In genomic region chrX:155880586-155881157, GRCh38 we compare ENCODE assay signal across 8 cellular contexts. TPM values are rescaled to one million over a fixed set of nuclear protein-coding genes. Genes with fewer than 3 reads are reported as not detected.
A peak's percentile ranks its signal among the peaks of the same experiment; 100 is the strongest.
DNase-seq lines count a peak whose midpoint lies in the region; ATAC-seq, FAIRE-seq and TF ChIP-seq lines count a peak whose summit lies in the region.

No MANE protein-coding gene starts in this region.

- ATAC-seq in GM18498 (IDR thresholded peaks at IDR 0.05; ENCODE audit: unreplicated experiment) (peak; percentile 5), GM12878 (peak; percentile 17; the same call in 2 of the 3 replicates), right lobe of liver (peak; percentile 20 to 34 (median 26)), HG03097 (IDR thresholded peaks at IDR 0.05; ENCODE audit: low FRiP score, unreplicated experiment) (no peak)

- TF ChIP-seq POLR2A in GM12878 (IDR thresholded peaks at IDR 0.05; ENCODE audit: low read depth, low read length) (no peak), right lobe of liver (IDR thresholded peaks at IDR 0.05) (no peak)

- no peaks in the 10 kb centered on the region for H3K36me3 ChIP-seq in HUES6 (ENCODE audit: control insufficient read depth, insufficient read depth, low read length)
- H3K36me3 ChIP-seq in GM12878 (ENCODE audit: control insufficient read depth in 2 of 2, insufficient read depth in 2 of 2, low read length in 1 of 2): no peaks in the 10 kb centered on the region
- no peaks in the 10 kb centered on the region for H3K36me3 ChIP-seq in right lobe of liver

- no peaks in the 10 kb centered on the region for H3K36me3 Mint-ChIP-seq in type B pancreatic cell

- WGBS in GM12878 (ENCODE audit: insufficient coverage, insufficient replicate concordance, low lambda C conversion rate, missing lambda C conversion rate): 25% methylated on average over 13 of the region's 13 CpGs
- WGBS in right lobe of liver (ENCODE audit: insufficient coverage, low coverage, low lambda C conversion rate, missing lambda C conversion rate): 28% methylated on average over 13 of the region's 13 CpGs

- H3K27me3 Mint-ChIP-seq in type B pancreatic cell: peaks cover 6% of the 10 kb centered on the region

- H3K4me1 ChIP-seq in HUES6 (ENCODE audit: control insufficient read depth, insufficient read depth, low read length) (no peaks in the 10 kb centered on the region), GM12878 (ENCODE audit: control insufficient read depth, insufficient read depth, low read length) (no peaks in the 10 kb centered on the region), right lobe of liver (no peaks in the 10 kb centered on the region)

- POLR2A ChIA-PET in GM12878 (lab: Charles Lee): no interaction called here

- H3K27me3 ChIP-seq in HUES6 (ENCODE audit: control insufficient read depth, insufficient read depth, low read length): no peaks in the 10 kb centered on the region; the same call in 1 of the 2 replicates
- no peaks in the 10 kb centered on the region for H3K27me3 ChIP-seq in GM12878 (replicated peaks in 1 of 2; ENCODE audit: control insufficient read depth in 2 of 2, insufficient read depth in 2 of 2, low read length in 1 of 2)
- no peaks in the 10 kb centered on the region for H3K27me3 ChIP-seq in right lobe of liver

- SMC1A ChIA-PET in GM12878 (lab: Charles Lee; ENCODE audit: uncharacterized antibody, unreplicated experiment): no interaction called here

- 0 out of 2 replicates have a peak overlapping the region, but pooled peaks have one; percentile 54 for H3K4me2 ChIP-seq in GM12878 (ENCODE audit: control insufficient read depth, insufficient read depth)

- H3K9me3 ChIP-seq in HUES6 (ENCODE audit: control insufficient read depth, insufficient read depth, low read depth, low read length): peaks cover 5% of the 10 kb centered on the region; the same call in 1 of the 2 replicates
- H3K9me3 ChIP-seq in GM12878 (replicated peaks; ENCODE audit: control insufficient read depth, insufficient read depth, low read length): no peaks in the 10 kb centered on the region
- no peaks in the 10 kb centered on the region for H3K9me3 ChIP-seq in right lobe of liver

- peak overlapping the region; percentile 93 for H2AFZ ChIP-seq in GM12878 (ENCODE audit: control insufficient read depth, low read depth, low read length)

- TF ChIP-seq RAD21 in GM12878 (IDR thresholded peaks at IDR 0.05; ENCODE audit: insufficient read depth, low read depth, low read length): no peak

- H3K9ac ChIP-seq in HUES6 (ENCODE audit: low read length): no peak overlapping the region
- H3K9ac ChIP-seq in GM12878 (ENCODE audit: control insufficient read depth, insufficient read depth, low read length): no peak overlapping the region

- TF ChIP-seq CTCF in GM12878 (IDR thresholded peaks at IDR 0.05 in 2 of 3, conservative IDR thresholded peaks at IDR 0.05 in 1 of 3; ENCODE audit: control insufficient read depth in 2 of 3, extremely low read depth in 1 of 3, insufficient read depth in 1 of 3, low read depth in 3 of 3, low read length in 3 of 3): no peak
- no peak for TF ChIP-seq CTCF in right lobe of liver (IDR thresholded peaks at IDR 0.05)
- TF ChIP-seq CTCF in type B pancreatic cell (conservative IDR thresholded peaks at IDR 0.05): no peak

- intact Hi-C loops in GM12878 (cut with micrococcal nuclease; ENCODE audit: unreplicated experiment) (no loop called here), right lobe of liver (cut with DNase I) (no loop called here)

- H3K27ac Mint-ChIP-seq in type B pancreatic cell: peak overlapping the region; percentile 92

- peaks cover 16% of the 10 kb centered on the region for H3K79me2 ChIP-seq in GM12878 (ENCODE audit: control insufficient read depth, insufficient read depth, low read length)

- CTCF ChIA-PET in GM12878 (lab: Yijun Ruan, JAX): no interaction called here

- H3K4me1 Mint-ChIP-seq in type B pancreatic cell (ENCODE audit: unreplicated experiment): no peaks in the 10 kb centered on the region

- no TSS peak for BruUV-seq in GM12878 (replicated peaks; lab: Mats Ljungman, UMichigan)

- RAD21 ChIA-PET in GM12878 (lab: Charles Lee; ENCODE audit: unreplicated experiment): no interaction called here

- DNase-seq in GM12878 (ENCODE audit: low read depth, low spot score) (no peak), right lobe of liver (no peak), type B pancreatic cell (ENCODE audit: extremely low spot score, unreplicated experiment) (no peak), AG08395 (ENCODE audit: low spot score) (no peak), germinal center (ENCODE audit: low spot score) (no peak)

- H3K27ac ChIP-seq in HUES6 (ENCODE audit: low read depth, low read length): no peak overlapping the region
- no peak overlapping the region for H3K27ac ChIP-seq in GM12878 (ENCODE audit: control insufficient read depth, insufficient read depth)
- H3K27ac ChIP-seq in right lobe of liver: no peak overlapping the region

- H3K9me3 Mint-ChIP-seq in type B pancreatic cell: no peaks in the 10 kb centered on the region

- H4K20me1 ChIP-seq in GM12878 (ENCODE audit: control insufficient read depth, insufficient read depth): no peaks in the 10 kb centered on the region

- in situ Hi-C loops in GM12878 (cut with MboI): no loop called here

- H3K4me3 ChIP-seq in HUES6 (ENCODE audit: low read depth, low read length) (peak overlapping the region; percentile 92), GM12878 (peak overlapping the region; percentile 54; the same call in 1 of the 2 replicates), right lobe of liver (peak overlapping the region; percentile 60 to 75 (median 64))

- FAIRE-seq in GM12878 (lab: Jason Lieb, UNC): no peak

- peak overlapping the region; percentile 92 for H3K4me3 Mint-ChIP-seq in type B pancreatic cell

- TF ChIP-seq EP300 in GM12878 (IDR thresholded peaks at IDR 0.05; ENCODE audit: borderline replicate concordance in 1 of 2, control insufficient read depth in 1 of 2, low read depth in 2 of 2, low read length in 2 of 2): no peak

TF ChIP-seq in GM12878, 131 proteins besides CTCF, POLR2A, EP300 and RAD21 (continues in another document):
- TF ChIP-seq NBN (IDR thresholded peaks at IDR 0.05) (no peak), HDGF (IDR thresholded peaks at IDR 0.05) (no peak), CHD2 (IDR thresholded peaks at IDR 0.05; ENCODE audit: borderline replicate concordance, low read depth, low read length) (no peak), E2F8 (IDR thresholded peaks at IDR 0.05; ENCODE audit: low read depth, partially characterized antibody) (no peak), RBBP5 (conservative IDR thresholded peaks at IDR 0.05) (no peak), IRF4 (IDR thresholded peaks at IDR 0.05; ENCODE audit: low read depth, low read length) (no peak), BHLHE40 (IDR thresholded peaks at IDR 0.05; ENCODE audit: borderline replicate concordance in 1 of 2, low read depth in 2 of 2, low read length in 1 of 2) (no peak), JUNB (IDR thresholded peaks at IDR 0.05) (no peak), ATF3 (IDR thresholded peaks at IDR 0.05; ENCODE audit: borderline replicate concordance, extremely low read depth, low read depth, low read length) (no peak), MYB (IDR thresholded peaks at IDR 0.05; ENCODE audit: borderline replicate concordance, low read depth, low read length) (no peak), PAX8 (IDR thresholded peaks at IDR 0.05) (no peak), SIX5 (IDR thresholded peaks at IDR 0.05; ENCODE audit: low read depth, low read length, severe bottlenecking) (no peak)

RNA-seq across cellular contexts. Expression of gene VAMP7, which starts 0.5 kb away (rescaled TPM):
- total RNA-seq in GM12878 (2013; cell fraction: nucleolus; rRNA removed): 11.8 and 13.7 TPM in 2 replicates
- 26.5 and 33.7 TPM in 2 replicates for total RNA-seq in GM12878 (2014; rRNA removed)
- total RNA-seq in GM12878 (2014; rRNA removed; fragmentation: Illumina TruSeq; extraction: Trizol): 35.6 and 39.1 TPM in 2 replicates
- 32.4 and 34.0 TPM in 2 replicates for total RNA-seq in GM12878 (2021)
- polyA plus RNA-seq in GM12878 (2011; ENCODE audit: low read depth): 16.8 TPM
- polyA plus RNA-seq in GM12878 (2011; rRNA removed): 52.4 and 82.3 TPM in 2 replicates
- 17.1 and 20.8 TPM in 2 replicates for polyA plus RNA-seq in GM12878 (2011; cell fraction: cytosol; rRNA removed)
- polyA plus RNA-seq in GM12878 (2011; cell fraction: nucleus; rRNA removed): 11.7 and 14.7 TPM in 2 replicates
- polyA plus RNA-seq in GM12878 (2012): 25.0 and 28.0 TPM in 2 replicates
- polyA plus RNA-seq in GM12878 (2014; fragmentation: Illumina TruSeq; extraction: Trizol): 42.6 and 56.0 TPM in 2 replicates
- 10 to 100 TPM; 15.1 to 20.2 TPM for polyA plus RNA-seq in GM12878 (2014; fragmentation: Nextera tagmentation; extraction: Ambion mirVana)
- 16.9 and 23.4 TPM in 2 replicates for polyA plus RNA-seq in GM12878 (2014; rRNA removed)
- polyA plus RNA-seq in GM12878 (2016; fragmentation: Nextera tagmentation; extraction: Ambion mirVana): 10 to 100 TPM; 42.4 to 46.0 TPM
- polyA minus RNA-seq in GM12878 (2011; rRNA and poly(A)+ RNA removed): 29.7 and 47.5 TPM in 2 replicates
- polyA minus RNA-seq in GM12878 (2011; cell fraction: cytosol; rRNA and poly(A)+ RNA removed): 13.9 and 17.3 TPM in 2 replicates
- 9.4 and 12.3 TPM in 2 replicates for polyA minus RNA-seq in GM12878 (2011; cell fraction: nucleus; rRNA and poly(A)+ RNA removed)
- total RNA-seq in right lobe of liver: 10 to 100 TPM; 20.5 to 27.7 (median 24.8) TPM
- total RNA-seq in type B pancreatic cell (ENCODE audit: low replicate concordance): 23.1 and 26.2 TPM in 2 replicates
